Comparison of ENCODE assay signal across 17 cellular contexts in the genomic region with DNA sequence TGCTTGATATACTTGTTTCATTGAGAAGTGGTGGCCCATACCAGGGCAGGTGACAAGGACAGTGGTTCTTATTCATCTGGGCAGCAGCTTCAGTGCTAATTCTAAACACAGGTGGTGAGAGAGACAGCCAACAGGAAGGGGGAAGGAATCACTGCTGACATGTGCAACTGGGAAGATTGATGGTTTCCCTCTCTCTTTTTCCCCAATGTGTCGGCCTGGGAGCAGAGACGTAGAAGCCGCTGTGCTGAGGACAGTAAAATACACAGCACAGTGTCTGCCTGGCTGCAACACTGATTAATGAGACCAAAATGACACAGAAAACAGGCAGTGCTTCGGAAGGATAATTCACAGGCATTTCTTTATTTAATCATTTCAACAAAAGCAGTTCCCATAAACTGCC.
"Had no signal": no experiment of that assay in that cellular context is flagged by ENCODE, and none has a peak within 500 bp of the region (broad histone marks: within the 10 kb centered on the region; RNA-seq: fewer than 3 reads in every experiment).

No MANE protein-coding gene starts in this region.

- ATAC-seq: activated CD8-positive, alpha-beta T cell treated with anti-CD3 and anti-CD28 coated beads for 36 hours; activated T-helper 17 cell treated with anti-CD3 and anti-CD28 coated beads, Interleukin-2, amount 50 U/mL, for 72 hours; naive thymus-derived CD4-positive, alpha-beta T cell had no signal

- H3K4me3 ChIP-seq: tibial nerve had no signal

- H3K36me3 ChIP-seq: tibial nerve had no signal

- H3K27ac ChIP-seq: epithelial cell of prostate, tibial nerve had no signal

- H3K27me3 ChIP-seq: tibial nerve had no signal

- DNase-seq: activated CD4-positive, alpha-beta T cell treated with anti-CD3 and anti-CD28 coated beads for 48 hours; activated CD4-positive, CD25-positive, alpha-beta regulatory T cell; activated CD8-positive, alpha-beta T cell treated with anti-CD3 and anti-CD28 coated beads for 36 hours; activated naive CD4-positive, alpha-beta T cell; activated naive CD8-positive, alpha-beta T cell treated with anti-CD3 and anti-CD28 coated beads for 36 hours; activated T-cell treated with anti-CD3 and anti-CD28 coated beads, Interleukin-2, amount 50 U/mL, for 1 hour; amniotic stem cell; foreskin fibroblast; hippocampal formation; mesendoderm; naive thymus-derived CD4-positive, alpha-beta T cell; small intestine; stimulated activated CD4-positive, alpha-beta T cell treated with anti-CD3 and anti-CD28 coated beads, Interleukin-15, amount 100 ng/mL, for 24 hours; stimulated activated CD4-positive, alpha-beta T cell treated with anti-CD3 and anti-CD28 coated beads, Interleukin-2, amount 100 ng/mL, for 48 hours had no signal
